12 cellular contexts compared by ENCODE assay signal in genomic region chr4:156931267-156931666, GRCh38. TPM values are rescaled to one million over a fixed set of nuclear protein-coding genes. Genes with fewer than 3 reads are reported as not detected.
DNase-seq lines count a peak whose midpoint lies in the region; ATAC-seq and TF ChIP-seq lines count a peak whose summit lies in the region.
"Had no signal": no experiment of that assay in that cellular context is flagged by ENCODE, and none has a peak within 500 bp of the region (broad histone marks: within the 10 kb centered on the region; RNA-seq: fewer than 3 reads in every experiment).

No MANE protein-coding gene starts in this region.

- H3K9me3 ChIP-seq in psoas muscle = no peaks in the 10 kb centered on the region
- H3K9me3 ChIP-seq: Peyer's patch, thoracic aorta had no signal

- H3K27ac ChIP-seq in RWPE1 (no peak overlapping the region), psoas muscle (no peak overlapping the region)
- H3K27ac ChIP-seq: Peyer's patch, thoracic aorta had no signal

- peak; percentile 81 to 99 (median 90) for ATAC-seq in psoas muscle
- ATAC-seq in GM19452 (IDR thresholded peaks at IDR 0.05; ENCODE audit: unreplicated experiment) = no peak
- no peak for ATAC-seq in HG03460 (IDR thresholded peaks at IDR 0.05; ENCODE audit: unreplicated experiment)

- TF ChIP-seq CTCF in RWPE1 (conservative IDR thresholded peaks at IDR 0.05; ENCODE audit: low read depth) = no peak
- no peak for TF ChIP-seq CTCF in fibroblast of mammary gland (conservative IDR thresholded peaks at IDR 0.05; ENCODE audit: control insufficient read depth, insufficient read depth, low read depth, low read length)
- TF ChIP-seq CTCF in psoas muscle (IDR thresholded peaks at IDR 0.05) = no peak

- CTCF ChIA-PET in RWPE1 (lab: Yijun Ruan, JAX) = no interaction called here

- H3K4me3 ChIP-seq in fibroblast of mammary gland (ENCODE audit: control insufficient read depth, low read depth, low read length) (no peak overlapping the region), psoas muscle (no peak overlapping the region)
- H3K4me3 ChIP-seq: Peyer's patch, thoracic aorta had no signal

- peaks cover 9% of the 10 kb centered on the region for H3K4me1 ChIP-seq in psoas muscle
- H3K4me1 ChIP-seq: Peyer's patch had no signal

- H3K36me3 ChIP-seq in psoas muscle (ENCODE audit: insufficient read depth in 1 of 2, low read depth in 1 of 2) = no peaks in the 10 kb centered on the region
- H3K36me3 ChIP-seq: Peyer's patch, thoracic aorta had no signal

- WGBS in psoas muscle, 3 donors = 13 to 18% (median 17%) methylated on average over 2 of the region's 2 CpGs

- POLR2A ChIA-PET in RWPE1 (lab: Yijun Ruan, JAX; ENCODE audit: low non-redundant PET) = no interaction called here

- DNase-seq in ELR (ENCODE audit: low read depth) (peak; percentile 85), RWPE1 (ENCODE audit: low spot score) (peak; percentile 53), fibroblast of mammary gland (ENCODE audit: low read depth) (peak; percentile 93), psoas muscle (peak in 1 of 2 donors; percentile 23)
- DNase-seq in activated naive CD4-positive, alpha-beta T cell treated with anti-CD3 and anti-CD28 coated beads, Interleukin-2, amount 50 U/mL, for 16 hours = no peak
- no peak for DNase-seq in effector CD4-positive, alpha-beta T cell
- DNase-seq: MV-4-11, Peyer's patch had no signal

- H3K27me3 ChIP-seq in psoas muscle (ENCODE audit: insufficient read depth in 3 of 3, low read length in 2 of 3) = no peaks in the 10 kb centered on the region
- H3K27me3 ChIP-seq: Peyer's patch had no signal

- intact Hi-C loops in psoas muscle (cut with DNase I) = no loop called here

RNA-seq across cellular contexts. Expression of gene PDGFC, which starts 40.3 kb away (rescaled TPM):
- 10 to 100 TPM in 1 of 4 donors, 1 to 10 TPM in 3; 4.2 to 19.8 (median 6.7) TPM for total RNA-seq in psoas muscle
- 1 to 10 TPM; 2.2 to 6.3 (median 2.5) TPM for polyA plus RNA-seq in psoas muscle
- total RNA-seq: activated CD8-positive, alpha-beta memory T cell treated with anti-CD3 and anti-CD28 coated beads for 36 hours had no signal

Comparison
In these comparisons a context has a peak if more than half of its experiments do, and no peak if none do; other contexts are left out.
1. DNase-seq: peak in ELR (single experiment), RWPE1 (single experiment) and fibroblast of mammary gland (single experiment); none in activated naive CD4-positive, alpha-beta T cell treated with anti-CD3 and anti-CD28 coated beads, Interleukin-2, amount 50 U/mL, for 16 hours (single experiment) and effector CD4-positive, alpha-beta T cell (single experiment).
2. ATAC-seq: peak in psoas muscle (4 of 4); none in GM19452 (single experiment) and HG03460 (single experiment).